ENCODE assay signal across 10 cellular contexts in the genomic region with DNA sequence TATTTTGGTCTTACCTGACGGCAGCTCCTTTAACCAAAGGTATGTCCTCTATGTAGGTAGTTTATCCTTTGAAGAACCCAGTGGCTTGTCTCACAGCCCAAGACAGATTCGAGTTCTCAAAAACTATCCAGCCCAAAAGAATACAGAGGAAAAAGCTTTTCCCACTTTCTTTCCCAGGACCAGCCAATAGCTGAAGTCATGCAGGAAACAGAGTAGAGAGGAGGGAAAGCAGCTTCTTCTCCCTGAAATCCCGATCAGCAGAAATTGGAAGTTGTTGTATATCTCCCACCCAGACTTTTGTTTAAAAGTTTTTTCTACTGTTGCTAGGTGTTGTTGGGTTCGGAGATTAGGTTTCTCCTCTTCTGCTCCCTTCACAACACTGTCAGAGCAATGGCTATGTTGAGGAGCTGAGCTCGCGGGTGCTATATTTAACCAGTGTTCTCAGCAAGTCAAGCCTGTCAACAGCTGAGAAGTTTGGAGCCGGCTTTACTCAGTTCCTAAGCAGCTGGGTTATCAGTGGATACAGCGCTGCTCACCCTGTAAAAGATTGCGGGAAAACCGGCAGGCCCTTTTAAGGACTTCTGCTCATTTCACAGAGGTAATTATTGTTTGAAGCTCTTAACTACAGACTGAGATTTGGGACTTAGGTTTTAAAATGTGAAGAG. TPM values are rescaled to one million over a fixed set of nuclear protein-coding genes. Genes with fewer than 3 reads are reported as not detected.
DNase-seq lines count a peak whose midpoint lies in the region; ATAC-seq, FAIRE-seq and TF ChIP-seq lines count a peak whose summit lies in the region.
"Had no signal": no experiment of that assay in that cellular context is flagged by ENCODE, and none has a peak within 500 bp of the region (broad histone marks: within the 10 kb centered on the region; RNA-seq: fewer than 3 reads in every experiment).

A gene with protein sequence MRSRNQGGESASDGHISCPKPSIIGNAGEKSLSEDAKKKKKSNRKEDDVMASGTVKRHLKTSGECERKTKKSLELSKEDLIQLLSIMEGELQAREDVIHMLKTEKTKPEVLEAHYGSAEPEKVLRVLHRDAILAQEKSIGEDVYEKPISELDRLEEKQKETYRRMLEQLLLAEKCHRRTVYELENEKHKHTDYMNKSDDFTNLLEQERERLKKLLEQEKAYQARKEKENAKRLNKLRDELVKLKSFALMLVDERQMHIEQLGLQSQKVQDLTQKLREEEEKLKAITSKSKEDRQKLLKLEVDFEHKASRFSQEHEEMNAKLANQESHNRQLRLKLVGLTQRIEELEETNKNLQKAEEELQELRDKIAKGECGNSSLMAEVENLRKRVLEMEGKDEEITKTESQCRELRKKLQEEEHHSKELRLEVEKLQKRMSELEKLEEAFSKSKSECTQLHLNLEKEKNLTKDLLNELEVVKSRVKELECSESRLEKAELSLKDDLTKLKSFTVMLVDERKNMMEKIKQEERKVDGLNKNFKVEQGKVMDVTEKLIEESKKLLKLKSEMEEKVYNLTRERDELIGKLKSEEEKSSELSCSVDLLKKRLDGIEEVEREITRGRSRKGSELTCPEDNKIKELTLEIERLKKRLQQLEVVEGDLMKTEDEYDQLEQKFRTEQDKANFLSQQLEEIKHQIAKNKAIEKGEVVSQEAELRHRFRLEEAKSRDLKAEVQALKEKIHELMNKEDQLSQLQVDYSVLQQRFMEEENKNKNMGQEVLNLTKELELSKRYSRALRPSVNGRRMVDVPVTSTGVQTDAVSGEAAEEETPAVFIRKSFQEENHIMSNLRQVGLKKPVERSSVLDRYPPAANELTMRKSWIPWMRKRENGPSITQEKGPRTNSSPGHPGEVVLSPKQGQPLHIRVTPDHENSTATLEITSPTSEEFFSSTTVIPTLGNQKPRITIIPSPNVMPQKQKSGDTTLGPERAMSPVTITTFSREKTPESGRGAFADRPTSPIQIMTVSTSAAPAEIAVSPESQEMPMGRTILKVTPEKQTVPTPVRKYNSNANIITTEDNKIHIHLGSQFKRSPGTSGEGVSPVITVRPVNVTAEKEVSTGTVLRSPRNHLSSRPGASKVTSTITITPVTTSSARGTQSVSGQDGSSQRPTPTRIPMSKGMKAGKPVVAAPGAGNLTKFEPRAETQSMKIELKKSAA (N-terminal part only) (minus strand): TSS at position 401 of the 665 bp plus-strand sequence. CDS start 78,828 bp downstream, outside the sequence.

- FAIRE-seq in urothelium cell line (lab: Jason Lieb, UNC) = no peak

- peaks cover 10% of the 10 kb centered on the region for H3K4me1 Mint-ChIP-seq in activated CD4-positive, alpha-beta T cell treated with anti-CD3 and anti-CD28 coated beads, Interleukin-2, amount 10 ng/mL, durations not matched to agents 7 days and 5 days
- H3K4me1 Mint-ChIP-seq in activated T-helper 1 cell treated with anti-CD3 and anti-CD28 coated beads, Interleukin-12 subunit alpha, Interleukin-12 subunit beta, Interleukin-2, Interleukin-4 antibody, amounts not matched to agents 30 ng/mL and 10 ng/mL and 1 ng/mL, durations not matched to agents 14 hours and 24 hours and 36 hours (ENCODE audit: low read depth) = peaks cover 33% of the 10 kb centered on the region
- peaks cover 3 to 5% of the 10 kb centered on the region in 2 donors for H3K4me1 Mint-ChIP-seq in immature natural killer cell

- peaks cover 11% of the 10 kb centered on the region for H3F3A ChIP-seq in GM23248 (ENCODE audit: insufficient read depth)

- H2AFZ ChIP-seq in GM23248 = peak within 1 kb of the TSS; percentile 25

- CTCF ChIA-PET in activated CD4-positive, alpha-beta T cell treated with anti-CD3 and anti-CD28 coated beads, Interleukin-2, amount 10 ng/mL, durations not matched to agents 7 days and 5 days (lab: Charles Lee) = no interaction called here

- intact Hi-C loops in body of pancreas (cut with DNase I) = no loop called here
- intact Hi-C loops in sigmoid colon (cut with DNase I) = loop anchor here (5.0 to 10.0 kb wide), 3 partner anchors 56 to 1839 kb away; a partner anchor contains a TSS
- intact Hi-C loops in activated T-helper 1 cell treated with anti-CD3 and anti-CD28 coated beads, Interleukin-12 subunit alpha, Interleukin-12 subunit beta, Interleukin-2, Interleukin-4 antibody, amounts not matched to agents 30 ng/mL and 10 ng/mL and 1 ng/mL, durations not matched to agents 14 hours and 24 hours and 36 hours (cut with micrococcal nuclease) = no loop called here

- no peak for TF ChIP-seq EP300 in sigmoid colon (IDR thresholded peaks at IDR 0.05)

- H3K27ac Mint-ChIP-seq in activated CD4-positive, alpha-beta T cell treated with anti-CD3 and anti-CD28 coated beads, Interleukin-2, amount 10 ng/mL, durations not matched to agents 7 days and 5 days = no peak within 1 kb of the TSS
- no peak within 1 kb of the TSS for H3K27ac Mint-ChIP-seq in activated T-helper 1 cell treated with anti-CD3 and anti-CD28 coated beads, Interleukin-12 subunit alpha, Interleukin-12 subunit beta, Interleukin-2, Interleukin-4 antibody, amounts not matched to agents 30 ng/mL and 10 ng/mL and 1 ng/mL, durations not matched to agents 14 hours and 24 hours and 36 hours
- peak within 1 kb of the TSS in 1 of 6 donors; percentile 68 for H3K27ac Mint-ChIP-seq in immature natural killer cell
- H3K27ac Mint-ChIP-seq: dendritic cell treated with granulocyte-macrophage colony-stimulating factor and Interleukin-4, amounts not matched to agents 40 ng/mL and 50 ng/mL, for 4 days had no signal

- TF ChIP-seq CTCF in body of pancreas (IDR thresholded peaks at IDR 0.05) (no peak), sigmoid colon (IDR thresholded peaks at IDR 0.05) (no peak)

- H3K27me3 ChIP-seq in GM23248 (replicated peaks; ENCODE audit: insufficient read depth) = peaks cover 41% of the 10 kb centered on the region
- H3K27me3 ChIP-seq in body of pancreas = no peaks in the 10 kb centered on the region
- no peaks in the 10 kb centered on the region for H3K27me3 ChIP-seq in sigmoid colon

- no peaks in the 10 kb centered on the region for H4K20me1 ChIP-seq in GM23248 (ENCODE audit: insufficient read depth)

- H3K36me3 ChIP-seq in GM23248 (ENCODE audit: low read depth) (no peaks in the 10 kb centered on the region), body of pancreas (replicated peaks in 1 of 2; ENCODE audit: insufficient read depth in 1 of 2, low read depth in 2 of 2) (no peaks in the 10 kb centered on the region), sigmoid colon (no peaks in the 10 kb centered on the region)

- POLR2A ChIA-PET in activated CD4-positive, alpha-beta T cell treated with anti-CD3 and anti-CD28 coated beads, Interleukin-2, amount 10 ng/mL, durations not matched to agents 7 days and 5 days (lab: Charles Lee) = no interaction called here

- DNase-seq in GM23248 (peak; percentile 28), body of pancreas (peak; percentile 61 to 80 (median 75)), inferior parietal cortex (ENCODE audit: extremely low spot score) (peak; percentile 26), sigmoid colon (peak; percentile 87), immature natural killer cell (no peak), urothelium cell line (ENCODE audit: low spot score) (no peak)
- DNase-seq in activated CD4-positive, alpha-beta T cell treated with anti-CD3 and anti-CD28 coated beads, Interleukin-2, amount 10 ng/mL, durations not matched to agents 7 days and 5 days = no peak
- DNase-seq in activated T-helper 1 cell treated with anti-CD3 and anti-CD28 coated beads, Interleukin-12 subunit alpha, Interleukin-12 subunit beta, Interleukin-2, Interleukin-4 antibody, amounts not matched to agents 30 ng/mL and 10 ng/mL and 1 ng/mL, durations not matched to agents 14 hours and 24 hours and 36 hours (ENCODE audit: low spot score) = no peak
- DNase-seq: activated CD4-positive, alpha-beta T cell treated with anti-CD3 and anti-CD28 coated beads for 1 hour had no signal

- H3K79me2 ChIP-seq in GM23248 (ENCODE audit: insufficient read depth) = no peaks in the 10 kb centered on the region

- H3K9ac ChIP-seq in GM23248 = no peak within 1 kb of the TSS

- WGBS in GM23248 (ENCODE audit: low coverage in 1 of 2, low lambda C conversion rate in 2 of 2, missing lambda C conversion rate in 2 of 2), 2 experiments = 31 to 36% methylated on average over 10 of the region's 10 CpGs
- 12 to 13% methylated on average over 10 of the region's 10 CpGs for WGBS in body of pancreas, 2 donors
- 43 to 62% methylated on average over 10 of the region's 10 CpGs for WGBS in sigmoid colon, 2 donors

- H3K4me3 ChIP-seq in GM23248 (peak within 1 kb of the TSS; percentile 40), body of pancreas (peak within 1 kb of the TSS in 1 of 2 donors; percentile 10), sigmoid colon (peak within 1 kb of the TSS; percentile 46 to 63 (median 52))

- H3K27ac ChIP-seq in GM23248 (no peak within 1 kb of the TSS), body of pancreas (peak within 1 kb of the TSS; percentile 35 to 68 (median 56)), sigmoid colon (peak within 1 kb of the TSS; percentile 82 to 93 (median 86))

- peaks cover 4% of the 10 kb centered on the region; the same call in 1 of the 2 replicates for H3K4me1 ChIP-seq in GM23248 (ENCODE audit: insufficient read depth)
- H3K4me1 ChIP-seq in body of pancreas = peaks cover 18% of the 10 kb centered on the region
- peaks cover 0 to 38% (median 17%) of the 10 kb centered on the region in 4 donors for H3K4me1 ChIP-seq in sigmoid colon

- H3K27me3 Mint-ChIP-seq in activated CD4-positive, alpha-beta T cell treated with anti-CD3 and anti-CD28 coated beads, Interleukin-2, amount 10 ng/mL, durations not matched to agents 7 days and 5 days = peaks cover 47% of the 10 kb centered on the region
- peaks cover 53% of the 10 kb centered on the region for H3K27me3 Mint-ChIP-seq in activated T-helper 1 cell treated with anti-CD3 and anti-CD28 coated beads, Interleukin-12 subunit alpha, Interleukin-12 subunit beta, Interleukin-2, Interleukin-4 antibody, amounts not matched to agents 30 ng/mL and 10 ng/mL and 1 ng/mL, durations not matched to agents 14 hours and 24 hours and 36 hours (ENCODE audit: insufficient read depth)
- H3K27me3 Mint-ChIP-seq in immature natural killer cell (ENCODE audit: low read depth in 3 of 3) = peaks cover 0 to 7% (median 0%) of the 10 kb centered on the region in 3 donors

- H3K9me3 ChIP-seq in GM23248 (ENCODE audit: low read depth) = no peaks in the 10 kb centered on the region
- H3K9me3 ChIP-seq in body of pancreas = no peaks in the 10 kb centered on the region
- no peaks in the 10 kb centered on the region for H3K9me3 ChIP-seq in sigmoid colon

- H3K4me3 Mint-ChIP-seq in activated CD4-positive, alpha-beta T cell treated with anti-CD3 and anti-CD28 coated beads, Interleukin-2, amount 10 ng/mL, durations not matched to agents 7 days and 5 days = no peak within 1 kb of the TSS
- no peak within 1 kb of the TSS for H3K4me3 Mint-ChIP-seq in activated T-helper 1 cell treated with anti-CD3 and anti-CD28 coated beads, Interleukin-12 subunit alpha, Interleukin-12 subunit beta, Interleukin-2, Interleukin-4 antibody, amounts not matched to agents 30 ng/mL and 10 ng/mL and 1 ng/mL, durations not matched to agents 14 hours and 24 hours and 36 hours
- H3K4me3 Mint-ChIP-seq in immature natural killer cell = no peak within 1 kb of the TSS
- H3K4me3 Mint-ChIP-seq: dendritic cell treated with granulocyte-macrophage colony-stimulating factor and Interleukin-4, amounts not matched to agents 40 ng/mL and 50 ng/mL, for 4 days had no signal

- peak; percentile 85 for ATAC-seq in body of pancreas

- TF ChIP-seq POLR2A in body of pancreas (IDR thresholded peaks at IDR 0.05) (peak in 2 of 3 donors; percentile 55 to 68), sigmoid colon (IDR thresholded peaks at IDR 0.05) (peak; percentile 70 to 84)

- H3K9me3 Mint-ChIP-seq in activated CD4-positive, alpha-beta T cell treated with anti-CD3 and anti-CD28 coated beads, Interleukin-2, amount 10 ng/mL, durations not matched to agents 7 days and 5 days = no peaks in the 10 kb centered on the region
- H3K9me3 Mint-ChIP-seq in activated T-helper 1 cell treated with anti-CD3 and anti-CD28 coated beads, Interleukin-12 subunit alpha, Interleukin-12 subunit beta, Interleukin-2, Interleukin-4 antibody, amounts not matched to agents 30 ng/mL and 10 ng/mL and 1 ng/mL, durations not matched to agents 14 hours and 24 hours and 36 hours = no peaks in the 10 kb centered on the region
- no peaks in the 10 kb centered on the region for H3K9me3 Mint-ChIP-seq in immature natural killer cell
- H3K9me3 Mint-ChIP-seq: dendritic cell treated with granulocyte-macrophage colony-stimulating factor and Interleukin-4, amounts not matched to agents 40 ng/mL and 50 ng/mL, for 4 days had no signal

- no peaks in the 10 kb centered on the region for H3K36me3 Mint-ChIP-seq in activated CD4-positive, alpha-beta T cell treated with anti-CD3 and anti-CD28 coated beads, Interleukin-2, amount 10 ng/mL, durations not matched to agents 7 days and 5 days (ENCODE audit: low read depth)
- peaks cover 3% of the 10 kb centered on the region for H3K36me3 Mint-ChIP-seq in activated T-helper 1 cell treated with anti-CD3 and anti-CD28 coated beads, Interleukin-12 subunit alpha, Interleukin-12 subunit beta, Interleukin-2, Interleukin-4 antibody, amounts not matched to agents 30 ng/mL and 10 ng/mL and 1 ng/mL, durations not matched to agents 14 hours and 24 hours and 36 hours (ENCODE audit: low read depth)
- H3K36me3 Mint-ChIP-seq in immature natural killer cell = no peaks in the 10 kb centered on the region

- H3K9me2 ChIP-seq in GM23248 (ENCODE audit: insufficient read depth) = no peaks in the 10 kb centered on the region

- in situ Hi-C loops in GM23248 (cut with MboI) = no loop called here

- peak within 1 kb of the TSS; percentile 19 for H3K4me2 ChIP-seq in GM23248 (ENCODE audit: unreplicated experiment)

RNA-seq across cellular contexts. Expression of the gene that starts here (rescaled TPM):
- total RNA-seq in GM23248 (2014; rRNA removed; shearing (Covaris generic)) = under 0.01 and 0.13 TPM in 2 replicates
- polyA plus RNA-seq in GM23248 (2016; fragmentation: Nextera tagmentation; extraction: Ambion mirVana) = 0.11 TPM in 1 of 2 replicates, not detected in the other
- total RNA-seq in body of pancreas = 1 to 10 TPM; 3.0 to 6.5 TPM
- 10 to 100 TPM; 47.1 to 72.8 (median 53.8) TPM for total RNA-seq in sigmoid colon
- 1 to 10 TPM in 1 of 3 donors, under 1 TPM in 2; 0.46 to 2.0 (median 0.60) TPM for polyA plus RNA-seq in sigmoid colon
- total RNA-seq in activated CD4-positive, alpha-beta T cell treated with anti-CD3 and anti-CD28 coated beads, Interleukin-2, amount 10 ng/mL, durations not matched to agents 7 days and 5 days = under 1 TPM in 1 of 2 experiments, not detected in 1; 0.04 TPM
- not detected in 2 replicates for total RNA-seq in activated T-helper 1 cell treated with anti-CD3 and anti-CD28 coated beads, Interleukin-12 subunit alpha, Interleukin-12 subunit beta, Interleukin-2, Interleukin-4 antibody, amounts not matched to agents 30 ng/mL and 10 ng/mL and 1 ng/mL, durations not matched to agents 14 hours and 24 hours and 36 hours
- not detected for polyA plus RNA-seq in immature natural killer cell

Comparison
In these comparisons a context has a peak if more than half of its experiments do, and no peak if none do; other contexts are left out.
1. RNA of the gene that starts here (total RNA-seq): 47.1 to 72.8 TPM in sigmoid colon; 3.0 to 6.5 TPM in body of pancreas, 0.04 TPM in activated CD4-positive, alpha-beta T cell treated with anti-CD3 and anti-CD28 coated beads, Interleukin-2, amount 10 ng/mL, durations not matched to agents 7 days and 5 days, not detected in activated T-helper 1 cell treated with anti-CD3 and anti-CD28 coated beads, Interleukin-12 subunit alpha, Interleukin-12 subunit beta, Interleukin-2, Interleukin-4 antibody, amounts not matched to agents 30 ng/mL and 10 ng/mL and 1 ng/mL, durations not matched to agents 14 hours and 24 hours and 36 hours and under 0.01 to 0.13 TPM in GM23248; every median in the first group is over 4 times any median in the second.
2. Peak in DNase-seq, H3K4me3 ChIP-seq and H3K4me2 ChIP-seq in GM23248; RNA of the gene not detected or under 1 TPM.
3. DNase-seq: peak in body of pancreas (4 of 4), inferior parietal cortex (single experiment) and sigmoid colon (single experiment); none in activated CD4-positive, alpha-beta T cell treated with anti-CD3 and anti-CD28 coated beads, Interleukin-2, amount 10 ng/mL, durations not matched to agents 7 days and 5 days (single experiment), activated T-helper 1 cell treated with anti-CD3 and anti-CD28 coated beads, Interleukin-12 subunit alpha, Interleukin-12 subunit beta, Interleukin-2, Interleukin-4 antibody, amounts not matched to agents 30 ng/mL and 10 ng/mL and 1 ng/mL, durations not matched to agents 14 hours and 24 hours and 36 hours (single experiment), immature natural killer cell (0 of 3) and urothelium cell line (single experiment).